ENCODE assay signal across 8 cellular contexts in the genomic region with DNA sequence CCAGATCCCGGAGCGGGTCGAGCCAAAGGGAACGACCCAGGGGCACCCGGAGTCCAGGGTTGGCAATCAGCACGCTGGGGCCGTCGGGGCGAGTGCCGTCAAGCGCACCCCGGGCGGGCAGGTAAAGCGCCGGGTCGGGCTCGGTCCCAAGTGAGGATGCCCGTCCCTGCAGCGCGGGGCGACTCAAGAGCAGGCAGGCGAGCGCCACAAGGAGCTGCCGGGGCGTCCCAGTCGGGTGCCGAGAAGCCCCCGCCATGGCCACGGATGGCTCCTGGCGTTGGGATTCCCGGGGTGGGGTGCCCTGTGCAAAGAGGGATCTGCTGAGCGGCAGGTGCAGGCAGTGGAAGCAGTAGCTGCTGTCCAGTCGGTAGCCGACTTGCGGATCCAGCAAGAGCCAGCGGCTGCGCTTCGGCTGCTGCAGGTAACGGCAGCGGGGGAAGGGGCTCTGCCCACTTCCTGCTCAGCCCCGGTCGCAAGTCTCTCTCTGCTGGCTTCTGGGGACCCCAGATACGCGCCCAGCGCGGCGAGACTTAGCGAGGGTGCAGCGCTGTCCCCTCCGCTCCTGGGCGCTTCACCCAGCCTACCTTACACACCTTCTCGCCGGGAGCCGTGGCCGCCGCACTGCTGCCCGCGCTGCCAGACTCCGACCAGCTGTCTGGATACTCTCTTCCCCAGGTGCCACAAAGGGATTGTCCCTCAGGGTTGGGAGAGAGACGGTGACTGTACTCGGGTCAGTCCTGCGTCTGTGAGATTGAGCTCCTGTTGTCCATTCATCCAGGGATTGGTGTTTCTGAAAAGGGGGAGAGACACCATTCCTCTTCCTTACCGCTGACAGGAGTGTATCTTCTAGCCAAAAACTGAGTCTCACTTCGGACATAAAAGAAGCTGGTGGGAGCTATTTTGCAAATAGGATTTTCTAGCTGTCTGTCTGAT. TPM values are rescaled to one million over a fixed set of nuclear protein-coding genes. Genes with fewer than 3 reads are reported as not detected.
DNase-seq lines count a peak whose midpoint lies in the region; ATAC-seq and TF ChIP-seq lines count a peak whose summit lies in the region.

A gene (minus strand): TSS at position 256 of the 933 bp plus-strand sequence. CDS start 0 bp downstream, at position 256.

- H3K36me3 ChIP-seq in Panc1 (ENCODE audit: control insufficient read depth, insufficient read depth, low read length) (no peaks in the 10 kb centered on the region), rectal smooth muscle tissue (ENCODE audit: control insufficient read depth, insufficient read depth, low read length) (no peaks in the 10 kb centered on the region)

- POLR2A ChIA-PET in Panc1 (lab: Charles Lee), result interaction anchor here (0.6 kb wide), 1 partner anchor 153 kb away, joined by 8 read pairs; no protein-coding TSS in a partner anchor

- DNase-seq in Panc1 (ENCODE audit: low read depth, low spot score) (no peak), germinal center (ENCODE audit: low spot score) (peak; percentile 3), SHP77 treated with DMSO at 0.1 percent for 48 hours (lab: John Stamatoyannopoulos, UW) (no peak), epidermal melanocyte (ENCODE audit: insufficient read length, low spot score) (no peak), HUDEP-2 (lab: John Stamatoyannopoulos, UW; ENCODE audit: unreplicated experiment in 76 of 76) (no peak), NCI-H2227 (lab: John Stamatoyannopoulos, UW; ENCODE audit: unreplicated experiment) (no peak)

- CTCF ChIA-PET in Panc1 (lab: Charles Lee), result no interaction called here

- H3K4me3 ChIP-seq in Panc1 (ENCODE audit: low read depth in 2 of 2, low read length in 2 of 2) (peak within 1 kb of the TSS; percentile 12 to 35; a peak in 3 of 4 replicates), rectal smooth muscle tissue (ENCODE audit: low read length) (peak within 1 kb of the TSS; percentile 51)

- BruUV-seq in Panc1 (replicated peaks; lab: Mats Ljungman, UMichigan), result no TSS peak

- H3K9ac ChIP-seq in rectal smooth muscle tissue (ENCODE audit: low read length), result no peak within 1 kb of the TSS

- ATAC-seq in GM19023 (IDR thresholded peaks at IDR 0.05; ENCODE audit: unreplicated experiment) (peak; percentile 44), Panc1 (peak; percentile 56; the same call in 1 of the 2 replicates)

- H3K27me3 ChIP-seq in Panc1 (ENCODE audit: control insufficient read depth, insufficient read depth, low read length) (no peaks in the 10 kb centered on the region), rectal smooth muscle tissue (ENCODE audit: control insufficient read depth, insufficient read depth, low read length) (peaks cover 10% of the 10 kb centered on the region)

- H3K4me1 ChIP-seq in Panc1 (ENCODE audit: control insufficient read depth, insufficient read depth, low read length) (no peaks in the 10 kb centered on the region), rectal smooth muscle tissue (ENCODE audit: control insufficient read depth, insufficient read depth, low read length) (no peaks in the 10 kb centered on the region)

- in situ Hi-C loops in Panc1 (cut with HindIII; ENCODE audit: low pct_unique_long_range_greater_than_20kb, low sequenced_read_pairs), result no loop called here

- no peak for TF ChIP-seq CTCF in Panc1 (IDR thresholded peaks at IDR 0.05)

- intact Hi-C loops in Panc1 (cut with micrococcal nuclease; ENCODE audit: unreplicated experiment), result no loop called here

- H3K9me3 ChIP-seq in Panc1 (ENCODE audit: control insufficient read depth, insufficient read depth, low read depth, low read length), result no peaks in the 10 kb centered on the region

- H3K27ac ChIP-seq in Panc1 (ENCODE audit: low read length), result no peak within 1 kb of the TSS
- no peak within 1 kb of the TSS for H3K27ac ChIP-seq in rectal smooth muscle tissue (ENCODE audit: low read depth, low read length)

RNA-seq across cellular contexts. Expression of the gene that starts here (rescaled TPM):
- not detected for total RNA-seq in Panc1 (2021; ENCODE audit: unreplicated experiment)
- polyA plus RNA-seq in Panc1 (2012; ENCODE audit: insufficient read length), result not detected

Comparison
In these comparisons a context has a peak if more than half of its experiments do, and no peak if none do; other contexts are left out.
1. Peak in ATAC-seq and H3K4me3 ChIP-seq in Panc1; RNA of the gene not detected or under 1 TPM.